ENCODE assay signal across 9 cellular contexts in the genomic region with DNA sequence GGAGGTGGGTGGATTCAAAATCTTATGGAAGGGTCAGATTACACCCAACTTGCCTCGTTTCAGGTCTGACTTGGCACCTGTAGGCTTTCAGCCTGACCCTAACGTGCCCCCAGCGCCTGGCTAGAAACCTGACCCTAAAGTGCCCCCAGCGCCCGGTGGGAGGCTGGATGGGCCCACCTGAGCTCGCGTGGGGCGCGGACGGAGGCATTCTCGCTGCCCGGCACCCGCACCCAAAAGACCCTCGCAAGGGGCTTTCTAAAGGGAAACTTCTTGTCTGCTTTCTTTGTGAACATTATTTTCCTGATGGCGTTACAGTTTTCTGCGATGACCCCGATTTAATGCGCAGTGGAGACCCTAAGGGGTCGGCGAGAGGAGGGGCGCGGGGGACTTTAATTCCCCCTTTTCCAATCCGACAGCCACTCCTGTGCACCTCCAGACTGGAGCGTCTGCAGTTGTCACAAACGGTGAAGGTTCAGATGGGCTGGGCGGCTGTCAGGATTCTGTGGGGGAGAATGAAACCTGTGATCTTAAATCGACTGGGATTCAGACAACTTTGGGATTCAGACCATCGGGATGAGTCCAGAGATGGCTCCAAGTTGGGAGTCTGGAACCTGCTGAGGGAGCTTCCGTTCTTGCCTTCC. TPM values are rescaled to one million over a fixed set of nuclear protein-coding genes. Genes with fewer than 3 reads are reported as not detected.
A peak's percentile ranks its signal among the peaks of the same experiment; 100 is the strongest.
DNase-seq lines count a peak whose midpoint lies in the region; ATAC-seq, FAIRE-seq and TF ChIP-seq lines count a peak whose summit lies in the region.
"Had no signal": no experiment of that assay in that cellular context is flagged by ENCODE, and none has a peak within 500 bp of the region (broad histone marks: within the 10 kb centered on the region; RNA-seq: fewer than 3 reads in every experiment).

No MANE protein-coding gene starts in this region.

- DNase-seq in HepG2 (ENCODE audit: low spot score) (no peak), right lobe of liver (no peak), activated B cell treated with CpG ODN at 0.5 μM for 24 hours (no peak), keratinocyte (ENCODE audit: low read depth, low spot score) (no peak), thoracic aorta (ENCODE audit: low spot score) (no peak), GDM1 (lab: John Stamatoyannopoulos, UW) (no peak), MG63 (no peak), esophagus squamous epithelium (lab: John Stamatoyannopoulos, UW) (no peak)

- TF ChIP-seq POLR2A in HepG2 (IDR thresholded peaks at IDR 0.05; ENCODE audit: insufficient read depth in 1 of 2, low read depth in 2 of 2, low read length in 2 of 2) = no peak
- TF ChIP-seq POLR2A in right lobe of liver (IDR thresholded peaks at IDR 0.05) = no peak
- no peak for TF ChIP-seq POLR2A in esophagus squamous epithelium (IDR thresholded peaks at IDR 0.05)

- peak overlapping the region; percentile 78 for H3K4me3 Mint-ChIP-seq in activated B cell treated with CpG ODN at 0.5 μM for 24 hours

- H4K20me1 ChIP-seq in HepG2 (ENCODE audit: insufficient read depth, low read length) = no peaks in the 10 kb centered on the region
- no peaks in the 10 kb centered on the region for H4K20me1 ChIP-seq in keratinocyte (ENCODE audit: control insufficient read depth, extremely low read depth, insufficient read depth, low read length)

- no TSS peak for BruUV-seq in HepG2 (replicated peaks; lab: Mats Ljungman, UMichigan)

- H3K4me3 ChIP-seq in HepG2 (replicated peaks in 1 of 3; ENCODE audit: insufficient read depth in 1 of 3, low read depth in 2 of 3, low read length in 3 of 3) (peak overlapping the region in 1 of 3 experiments; percentile 58; a peak in 3 of 6 replicates), right lobe of liver (no peak overlapping the region), keratinocyte (ENCODE audit: control insufficient read depth in 2 of 3, extremely low read depth in 1 of 3, insufficient read depth in 2 of 3, low read depth in 1 of 3, low read length in 3 of 3) (no peak overlapping the region), thoracic aorta (peak overlapping the region; percentile 48), MG63 (no peak overlapping the region), esophagus squamous epithelium (peak overlapping the region in 2 of 4 donors; percentile 44 to 65)

- ATAC-seq in HepG2 = no peak
- ATAC-seq in right lobe of liver = no peak
- no peak for ATAC-seq in activated B cell treated with CpG ODN at 0.5 μM for 24 hours (ENCODE audit: low read depth)
- no peak for ATAC-seq in thoracic aorta (ENCODE audit: insufficient number of reproducible peaks, low FRiP score, low read depth)

- H3K9me3 ChIP-seq in HepG2 (ENCODE audit: low read length) = no peaks in the 10 kb centered on the region
- H3K9me3 ChIP-seq in right lobe of liver = no peaks in the 10 kb centered on the region
- no peaks in the 10 kb centered on the region for H3K9me3 ChIP-seq in keratinocyte (ENCODE audit: control insufficient read depth, low read depth, low read length)
- no peaks in the 10 kb centered on the region for H3K9me3 ChIP-seq in thoracic aorta
- H3K9me3 ChIP-seq in MG63 = no peaks in the 10 kb centered on the region
- no peaks in the 10 kb centered on the region for H3K9me3 ChIP-seq in esophagus squamous epithelium

- H3K9me1 ChIP-seq in keratinocyte (ENCODE audit: control insufficient read depth, extremely low read depth, insufficient read depth, low read length) = no peaks in the 10 kb centered on the region

- no peak for FAIRE-seq in HepG2 (lab: Jason Lieb, UNC)
- no peak for FAIRE-seq in keratinocyte (lab: Jason Lieb, UNC)

- in situ Hi-C loops in HepG2 (cut with HindIII; ENCODE audit: extremely low pct_ligation_motif_present, low pct_unique_long_range_greater_than_20kb) = loop anchor here (5.0 kb wide), 1 partner anchor 180 kb away; no protein-coding TSS in a partner anchor

- H3K27ac ChIP-seq in HepG2 (ENCODE audit: extremely low read length, insufficient read depth, low read length) (no peak overlapping the region), right lobe of liver (no peak overlapping the region), keratinocyte (ENCODE audit: control insufficient read depth, insufficient read depth, low read length) (no peak overlapping the region), thoracic aorta (no peak overlapping the region), esophagus squamous epithelium (no peak overlapping the region)
- H3K27ac ChIP-seq: epithelial cell of prostate had no signal

- peak overlapping the region; percentile 84 for H3K4me2 ChIP-seq in HepG2 (ENCODE audit: low read depth, low read length)
- peak overlapping the region; percentile 48 for H3K4me2 ChIP-seq in keratinocyte (ENCODE audit: control insufficient read depth, extremely low read depth, insufficient read depth, low read depth, low read length)

- intact Hi-C loops in HepG2 (cut with micrococcal nuclease; ENCODE audit: unreplicated experiment) = loop anchor here (2.0 kb wide), 1 partner anchor 179 kb away; no protein-coding TSS in a partner anchor
- intact Hi-C loops in right lobe of liver (cut with DNase I) = no loop called here
- intact Hi-C loops in activated B cell treated with CpG ODN at 0.5 μM for 24 hours (cut with micrococcal nuclease) = loop anchor here (1.0 to 5.0 kb wide), 7 partner anchors 21 to 1135 kb away; a partner anchor contains a TSS
- intact Hi-C loops in esophagus squamous epithelium (cut with DNase I) = no loop called here

- 4% methylated on average over 27 of the region's 29 CpGs for WGBS in HepG2 (ENCODE audit: low lambda C conversion rate)
- WGBS in right lobe of liver (ENCODE audit: insufficient coverage, low coverage, low lambda C conversion rate, missing lambda C conversion rate) = 4% methylated on average over 14 of the region's 29 CpGs
- WGBS in esophagus squamous epithelium, 2 donors = 1 to 7% methylated on average over 17 of the region's 29 CpGs

- H3K9ac ChIP-seq in HepG2 (ENCODE audit: insufficient read depth, low read depth, low read length) (no peak overlapping the region), keratinocyte (ENCODE audit: control insufficient read depth, extremely low read depth, insufficient read depth, low read length) (no peak overlapping the region)

- H3K4me1 ChIP-seq in HepG2 (ENCODE audit: insufficient read depth, low read length) (peaks cover 30% of the 10 kb centered on the region), right lobe of liver (peaks cover 0 to 8% (median 0%) of the 10 kb centered on the region in 4 donors), keratinocyte (ENCODE audit: control insufficient read depth, extremely low read depth, insufficient read depth, low read length) (peaks cover 11% of the 10 kb centered on the region), thoracic aorta (ENCODE audit: control insufficient read depth in 1 of 2, low read depth in 2 of 2) (peaks cover 15 to 44% of the 10 kb centered on the region in 2 donors), esophagus squamous epithelium (peaks cover 20 to 51% (median 33%) of the 10 kb centered on the region in 3 donors)

- POLR2A ChIA-PET in HepG2 (lab: Yijun Ruan, JAX) (no interaction called here), activated B cell treated with CpG ODN at 0.5 μM for 24 hours (lab: Charles Lee) (interaction anchor here (0.5 to 3.9 kb wide), 2 partner anchors 21 to 37 kb away, joined by 6 to 18 read pairs; no protein-coding TSS in a partner anchor)

- CTCF ChIA-PET in HepG2 (lab: Yijun Ruan, JAX; ENCODE audit: low intra/inter-chr PET ratio, low total read pairs) (no interaction called here), activated B cell treated with CpG ODN at 0.5 μM for 24 hours (lab: Charles Lee) (interaction anchor here (0.8 to 2.7 kb wide), 6 partner anchors 63 to 178 kb away, joined by 3 to 26 read pairs (median 6); no protein-coding TSS in a partner anchor)

- peaks cover 31% of the 10 kb centered on the region for H3K27me3 Mint-ChIP-seq in activated B cell treated with CpG ODN at 0.5 μM for 24 hours

- no peak for TF ChIP-seq RAD21 in HepG2 (CRISPR knock-in tag; IDR thresholded peaks at IDR 0.05)

- H3K36me3 ChIP-seq in HepG2 (replicated peaks in 1 of 2; ENCODE audit: control insufficient read depth in 1 of 2, insufficient read depth in 2 of 2, low read length in 2 of 2) = no peaks in the 10 kb centered on the region
- no peaks in the 10 kb centered on the region for H3K36me3 ChIP-seq in right lobe of liver
- H3K36me3 ChIP-seq in keratinocyte (ENCODE audit: control insufficient read depth in 2 of 2, extremely low read depth in 1 of 2, insufficient read depth in 2 of 2, low read length in 2 of 2) = no peaks in the 10 kb centered on the region
- no peaks in the 10 kb centered on the region for H3K36me3 ChIP-seq in thoracic aorta
- no peaks in the 10 kb centered on the region for H3K36me3 ChIP-seq in MG63
- no peaks in the 10 kb centered on the region for H3K36me3 ChIP-seq in esophagus squamous epithelium

- H2AFZ ChIP-seq in HepG2 (ENCODE audit: low read length) = no peak overlapping the region
- no peak overlapping the region for H2AFZ ChIP-seq in keratinocyte (ENCODE audit: control insufficient read depth, low read length)

- H3K9me3 Mint-ChIP-seq in activated B cell treated with CpG ODN at 0.5 μM for 24 hours = no peaks in the 10 kb centered on the region

- H3K27me3 ChIP-seq in HepG2 (ENCODE audit: control insufficient read depth in 1 of 2, insufficient read depth in 2 of 2, low read length in 2 of 2) (peaks cover 18 to 71% of the 10 kb centered on the region in 2 experiments), right lobe of liver (peaks cover 0 to 31% of the 10 kb centered on the region in 2 donors), keratinocyte (ENCODE audit: control insufficient read depth, extremely low read depth, insufficient read depth, low read length) (peaks cover 45% of the 10 kb centered on the region), thoracic aorta (replicated peaks; ENCODE audit: insufficient read depth) (peaks cover 17% of the 10 kb centered on the region), MG63 (peaks cover 44% of the 10 kb centered on the region), esophagus squamous epithelium (peaks cover 0 to 98% (median 18%) of the 10 kb centered on the region in 4 donors)

- H3K79me2 ChIP-seq in HepG2 (ENCODE audit: insufficient read depth, low read length) = no peaks in the 10 kb centered on the region
- no peaks in the 10 kb centered on the region for H3K79me2 ChIP-seq in keratinocyte (ENCODE audit: control insufficient read depth, insufficient read depth, low read length)

- no peak for TF ChIP-seq EP300 in HepG2 (IDR thresholded peaks at IDR 0.05; ENCODE audit: low read depth in 2 of 2, low read length in 2 of 2)
- no peak for TF ChIP-seq EP300 in HepG2 (CRISPR knock-in tag; IDR thresholded peaks at IDR 0.05; ENCODE audit: borderline replicate concordance)

- peak overlapping the region; percentile 53 for H3K27ac Mint-ChIP-seq in activated B cell treated with CpG ODN at 0.5 μM for 24 hours

- TF ChIP-seq CTCF in HepG2 (CRISPR knock-in tag; IDR thresholded peaks at IDR 0.05) (no peak), right lobe of liver (IDR thresholded peaks at IDR 0.05) (no peak), activated B cell treated with CpG ODN at 0.5 μM for 24 hours (IDR thresholded peaks at IDR 0.05) (no peak), keratinocyte (optimal IDR thresholded peaks at IDR 0.05 in 1 of 3, IDR thresholded peaks at IDR 0.05 in 1 of 3, conservative IDR thresholded peaks at IDR 0.05 in 1 of 3; ENCODE audit: extremely low read depth in 1 of 3, insufficient read depth in 2 of 3, low read length in 3 of 3) (no peak), thoracic aorta (IDR thresholded peaks at IDR 0.05) (no peak), esophagus squamous epithelium (IDR thresholded peaks at IDR 0.05) (no peak)

- H3K36me3 Mint-ChIP-seq in activated B cell treated with CpG ODN at 0.5 μM for 24 hours (ENCODE audit: low read depth) = no peaks in the 10 kb centered on the region

- H3K4me1 Mint-ChIP-seq in activated B cell treated with CpG ODN at 0.5 μM for 24 hours = peaks cover 46% of the 10 kb centered on the region

- dilution Hi-C loops in keratinocyte (cut with MboI; ENCODE audit: extremely low pct_ligation_motif_present, low sequenced_read_pairs) = no loop called here

RNA-seq across cellular contexts. Expression of a gene that starts 0.7 kb away (rescaled TPM):
- total RNA-seq in HepG2 (2016; rRNA removed; fragmentation: Illumina TruSeq; extraction: Trizol) (0.02 TPM in 1 of 2 replicates, not detected in the other), right lobe of liver (not detected), activated B cell treated with CpG ODN at 0.5 μM for 24 hours (2.6 and 4.7 TPM in 2 replicates), thoracic aorta (under 1 TPM in 1 of 2 donors, not detected in 1; 0.14 TPM), esophagus squamous epithelium (under 1 TPM; 0.19 to 1.00 (median 0.25) TPM)
- not detected in 2 replicates for total RNA-seq in HepG2 (2016; cell fraction: cytosol; rRNA removed; fragmentation: Illumina TruSeq; extraction: Trizol; ENCODE audit: low read depth)
- total RNA-seq in HepG2 (2016; cell fraction: insoluble cytoplasmic fraction; rRNA removed; fragmentation: Illumina TruSeq; extraction: Trizol) = 0.02 TPM in 1 of 2 replicates, not detected in the other
- total RNA-seq in HepG2 (2016; cell fraction: membrane; rRNA removed; fragmentation: Illumina TruSeq; extraction: Trizol) = not detected in 2 replicates
- not detected in 2 replicates for total RNA-seq in HepG2 (2016; cell fraction: nucleus; rRNA removed; fragmentation: Illumina TruSeq; extraction: Trizol)
- polyA plus RNA-seq in HepG2 (2011; rRNA removed) (0.03 TPM in 1 of 2 replicates, not detected in the other), keratinocyte (0.01 to 0.03 TPM (median 0.03 TPM) in 3 replicates)
- polyA plus RNA-seq in HepG2 (2011; cell fraction: cytosol; rRNA removed) = 0.01 TPM in 1 of 2 replicates, not detected in the other
- 0.02 TPM in 1 of 2 replicates, not detected in the other for polyA plus RNA-seq in HepG2 (2011; cell fraction: nucleus; rRNA removed)
- polyA plus RNA-seq in HepG2 (2012) = not detected in 2 replicates
- not detected in 2 replicates for polyA plus RNA-seq in HepG2 (2016; cell fraction: cytosol; fragmentation: Illumina TruSeq; extraction: Trizol; ENCODE audit: low read depth)
- not detected in 2 replicates for polyA plus RNA-seq in HepG2 (2016; cell fraction: insoluble cytoplasmic fraction; fragmentation: Illumina TruSeq; extraction: Trizol; ENCODE audit: low read depth)
- 0.07 TPM in 1 of 2 replicates, not detected in the other for polyA plus RNA-seq in HepG2 (2016; cell fraction: membrane; fragmentation: Illumina TruSeq; extraction: Trizol; ENCODE audit: low read depth)
- not detected in 2 replicates for polyA plus RNA-seq in HepG2 (2016; cell fraction: nucleus; fragmentation: Illumina TruSeq; extraction: Trizol; ENCODE audit: insufficient read depth, low read depth)
- polyA minus RNA-seq in HepG2 (2011; rRNA and poly(A)+ RNA removed; ENCODE audit: low replicate concordance) = 1.2 TPM in 1 of 2 replicates, not detected in the other
- polyA minus RNA-seq in HepG2 (2011; cell fraction: cytosol; rRNA and poly(A)+ RNA removed) = not detected in 2 replicates
- polyA minus RNA-seq in HepG2 (2011; cell fraction: nucleus; rRNA and poly(A)+ RNA removed) = not detected in 2 replicates
- not detected for polyA plus RNA-seq in keratinocyte (2011; ENCODE audit: low read depth)
- polyA plus RNA-seq in keratinocyte (2011; cell fraction: cytosol; rRNA removed) = 0.02 and 0.05 TPM in 2 replicates
- polyA plus RNA-seq in keratinocyte (2011; cell fraction: nucleus; rRNA removed) = 0.07 and 0.09 TPM in 2 replicates
- polyA plus RNA-seq in keratinocyte (2012; ENCODE audit: low replicate concordance) = 0.05 and 0.11 TPM in 2 replicates
- 0.10 TPM in 1 of 3 replicates, not detected in the others for polyA minus RNA-seq in keratinocyte
- polyA minus RNA-seq in keratinocyte (2011; cell fraction: cytosol; rRNA and poly(A)+ RNA removed) = not detected
- polyA minus RNA-seq in keratinocyte (2011; cell fraction: nucleus; rRNA and poly(A)+ RNA removed) = 0.11 TPM in 1 of 2 replicates, not detected in the other
- 0.16 TPM in 1 of 2 replicates, not detected in the other for total RNA-seq in MG63 (2014; rRNA removed; shearing (Covaris generic); ENCODE audit: low replicate concordance)

RNA-seq across cellular contexts. Expression of a gene that starts 28.8 kb away (rescaled TPM):
- total RNA-seq in HepG2 (2016; rRNA removed; fragmentation: Illumina TruSeq; extraction: Trizol) = 5.9 and 6.4 TPM in 2 replicates
- 3.0 and 3.1 TPM in 2 replicates for total RNA-seq in HepG2 (2016; cell fraction: cytosol; rRNA removed; fragmentation: Illumina TruSeq; extraction: Trizol; ENCODE audit: low read depth)
- total RNA-seq in HepG2 (2016; cell fraction: insoluble cytoplasmic fraction; rRNA removed; fragmentation: Illumina TruSeq; extraction: Trizol) = 4.9 and 5.1 TPM in 2 replicates
- 1.9 and 2.3 TPM in 2 replicates for total RNA-seq in HepG2 (2016; cell fraction: membrane; rRNA removed; fragmentation: Illumina TruSeq; extraction: Trizol)
- 5.2 and 5.4 TPM in 2 replicates for total RNA-seq in HepG2 (2016; cell fraction: nucleus; rRNA removed; fragmentation: Illumina TruSeq; extraction: Trizol)
- polyA plus RNA-seq in HepG2 (2011; rRNA removed) = 5.1 and 6.2 TPM in 2 replicates
- polyA plus RNA-seq in HepG2 (2011; cell fraction: cytosol; rRNA removed) = 3.5 and 4.2 TPM in 2 replicates
- 9.2 and 11.2 TPM in 2 replicates for polyA plus RNA-seq in HepG2 (2011; cell fraction: nucleus; rRNA removed)
- polyA plus RNA-seq in HepG2 (2012) = 5.5 and 6.7 TPM in 2 replicates
- 0.53 and 0.58 TPM in 2 replicates for polyA plus RNA-seq in HepG2 (2016; cell fraction: cytosol; fragmentation: Illumina TruSeq; extraction: Trizol; ENCODE audit: low read depth)
- 4.8 and 5.4 TPM in 2 replicates for polyA plus RNA-seq in HepG2 (2016; cell fraction: insoluble cytoplasmic fraction; fragmentation: Illumina TruSeq; extraction: Trizol; ENCODE audit: low read depth)
- polyA plus RNA-seq in HepG2 (2016; cell fraction: membrane; fragmentation: Illumina TruSeq; extraction: Trizol; ENCODE audit: low read depth) = 0.95 and 0.97 TPM in 2 replicates
- 5.8 and 6.0 TPM in 2 replicates for polyA plus RNA-seq in HepG2 (2016; cell fraction: nucleus; fragmentation: Illumina TruSeq; extraction: Trizol; ENCODE audit: insufficient read depth, low read depth)
- 12.8 and 14.9 TPM in 2 replicates for polyA minus RNA-seq in HepG2 (2011; rRNA and poly(A)+ RNA removed; ENCODE audit: low replicate concordance)
- polyA minus RNA-seq in HepG2 (2011; cell fraction: cytosol; rRNA and poly(A)+ RNA removed) = 5.1 and 6.1 TPM in 2 replicates
- 13.1 and 22.3 TPM in 2 replicates for polyA minus RNA-seq in HepG2 (2011; cell fraction: nucleus; rRNA and poly(A)+ RNA removed)
- 1 to 10 TPM; 4.5 to 9.6 (median 6.3) TPM for total RNA-seq in right lobe of liver
- 16.1 and 17.6 TPM in 2 replicates for total RNA-seq in activated B cell treated with CpG ODN at 0.5 μM for 24 hours
- polyA plus RNA-seq in keratinocyte = 5.0 to 5.2 TPM (median 5.1 TPM) in 3 replicates
- 4.6 TPM for polyA plus RNA-seq in keratinocyte (2011; ENCODE audit: low read depth)
- polyA plus RNA-seq in keratinocyte (2011; cell fraction: cytosol; rRNA removed) = 2.5 and 2.9 TPM in 2 replicates
- polyA plus RNA-seq in keratinocyte (2011; cell fraction: nucleus; rRNA removed) = 14.7 and 17.5 TPM in 2 replicates
- 2.8 and 3.7 TPM in 2 replicates for polyA plus RNA-seq in keratinocyte (2012; ENCODE audit: low replicate concordance)
- polyA minus RNA-seq in keratinocyte = 6.1 to 12.8 TPM (median 6.6 TPM) in 3 replicates
- 5.0 TPM for polyA minus RNA-seq in keratinocyte (2011; cell fraction: cytosol; rRNA and poly(A)+ RNA removed)
- polyA minus RNA-seq in keratinocyte (2011; cell fraction: nucleus; rRNA and poly(A)+ RNA removed) = 8.8 and 20.1 TPM in 2 replicates
- 10 to 100 TPM; 12.6 to 25.0 TPM for total RNA-seq in thoracic aorta
- 17.0 and 17.2 TPM in 2 replicates for total RNA-seq in MG63 (2014; rRNA removed; shearing (Covaris generic); ENCODE audit: low replicate concordance)
- total RNA-seq in esophagus squamous epithelium = 10 to 100 TPM in 2 of 4 donors, 1 to 10 TPM in 2; 7.4 to 15.4 (median 10.2) TPM

Comparison
In these comparisons a context has a peak if more than half of its experiments do, and no peak if none do; other contexts are left out.
1. intact Hi-C loops: an anchor here in HepG2 (2.0 kb wide) and activated B cell treated with CpG ODN at 0.5 μM for 24 hours (1.0 to 5.0 kb wide); none called in right lobe of liver and esophagus squamous epithelium.